Comparison of ENCODE assay signal across 8 cellular contexts in genomic region chr11:13337986-13338436, GRCh38.
DNase-seq lines count a peak whose midpoint lies in the region; ATAC-seq and TF ChIP-seq lines count a peak whose summit lies in the region.

No MANE protein-coding gene starts in this region.

- TF ChIP-seq CTCF in fibroblast of villous mesenchyme (IDR thresholded peaks at IDR 0.05; ENCODE audit: insufficient read depth, low read depth, low read length) (no peak), Peyer's patch (IDR thresholded peaks at IDR 0.05) (no peak)

- peak overlapping the region; percentile 47 for H3K4me3 ChIP-seq in fibroblast of villous mesenchyme (ENCODE audit: low read depth, low read length)
- H3K4me3 ChIP-seq in Peyer's patch: peak overlapping the region in 1 of 4 donors; percentile 1

- H3K27ac ChIP-seq in temporal lobe (ENCODE audit: low read depth, low read length): peak overlapping the region; percentile 28
- H3K27ac ChIP-seq in Peyer's patch: no peak overlapping the region

- no peak for TF ChIP-seq POLR2A in Peyer's patch (IDR thresholded peaks at IDR 0.05)

- H3K36me3 Mint-ChIP-seq in activated naive CD4-positive, alpha-beta T cell treated with anti-CD3 and anti-CD28 coated beads for 36 hours (ENCODE audit: low read depth): peaks cover 3% of the 10 kb centered on the region

- H3K4me1 Mint-ChIP-seq in activated naive CD4-positive, alpha-beta T cell treated with anti-CD3 and anti-CD28 coated beads for 36 hours (ENCODE audit: low read depth): peaks cover 69% of the 10 kb centered on the region

- intact Hi-C loops in activated naive CD4-positive, alpha-beta T cell treated with anti-CD3 and anti-CD28 coated beads for 36 hours (cut with micrococcal nuclease): loop anchor here (1.0 to 2.0 kb wide), 4 partner anchors 51 to 130 kb away; partner anchors contain the start of genes BMAL1 and BTBD10

- CTCF ChIA-PET in activated naive CD4-positive, alpha-beta T cell treated with anti-CD3 and anti-CD28 coated beads for 36 hours (lab: Charles Lee): interaction anchor here (0.6 to 1.8 kb wide), 10 partner anchors 16 to 1129 kb away, joined by 3 to 7 read pairs (median 4); no protein-coding TSS in a partner anchor

- H3K4me3 Mint-ChIP-seq in activated naive CD4-positive, alpha-beta T cell treated with anti-CD3 and anti-CD28 coated beads for 36 hours: peak overlapping the region; percentile 61

- DNase-seq in activated naive CD4-positive, alpha-beta T cell treated with anti-CD3 and anti-CD28 coated beads for 36 hours: no peak
- DNase-seq in activated naive CD4-positive, alpha-beta T cell treated with Interleukin-2 at 50 U/mL for 16 hours: no peak
- DNase-seq in SK-MEL-5 (ENCODE audit: low read depth, low spot score): peak; percentile 34
- DNase-seq in fibroblast of villous mesenchyme (ENCODE audit: low read depth): peak; percentile 76
- DNase-seq in Peyer's patch: no peak

- no peaks in the 10 kb centered on the region for H3K27me3 Mint-ChIP-seq in activated naive CD4-positive, alpha-beta T cell treated with anti-CD3 and anti-CD28 coated beads for 36 hours (ENCODE audit: low read depth)

- ATAC-seq in HG02981 (IDR thresholded peaks at IDR 0.05; ENCODE audit: unreplicated experiment) (no peak), GM19035 (IDR thresholded peaks at IDR 0.05; ENCODE audit: unreplicated experiment) (no peak)

- in situ Hi-C loops in SK-MEL-5 (cut with HindIII; ENCODE audit: low pct_unique_long_range_greater_than_20kb, low sequenced_read_pairs): no loop called here

- no peaks in the 10 kb centered on the region for H3K9me3 Mint-ChIP-seq in activated naive CD4-positive, alpha-beta T cell treated with anti-CD3 and anti-CD28 coated beads for 36 hours

- H3K4me1 ChIP-seq in Peyer's patch: peaks cover 3 to 31% (median 11%) of the 10 kb centered on the region in 4 donors

- no peaks in the 10 kb centered on the region for H3K27me3 ChIP-seq in Peyer's patch

- no peaks in the 10 kb centered on the region for H3K36me3 ChIP-seq in Peyer's patch

- peak overlapping the region; percentile 67 for H3K27ac Mint-ChIP-seq in activated naive CD4-positive, alpha-beta T cell treated with anti-CD3 and anti-CD28 coated beads for 36 hours

- H3K9me3 ChIP-seq in Peyer's patch: no peaks in the 10 kb centered on the region

Comparison
In these comparisons a context has a peak if more than half of its experiments do, and no peak if none do; other contexts are left out.
1. DNase-seq: peak in SK-MEL-5 (single experiment) and fibroblast of villous mesenchyme (single experiment); none in activated naive CD4-positive, alpha-beta T cell treated with anti-CD3 and anti-CD28 coated beads for 36 hours (single experiment), activated naive CD4-positive, alpha-beta T cell treated with Interleukin-2 at 50 U/mL for 16 hours (single experiment) and Peyer's patch (0 of 3).